In the genomic region with DNA sequence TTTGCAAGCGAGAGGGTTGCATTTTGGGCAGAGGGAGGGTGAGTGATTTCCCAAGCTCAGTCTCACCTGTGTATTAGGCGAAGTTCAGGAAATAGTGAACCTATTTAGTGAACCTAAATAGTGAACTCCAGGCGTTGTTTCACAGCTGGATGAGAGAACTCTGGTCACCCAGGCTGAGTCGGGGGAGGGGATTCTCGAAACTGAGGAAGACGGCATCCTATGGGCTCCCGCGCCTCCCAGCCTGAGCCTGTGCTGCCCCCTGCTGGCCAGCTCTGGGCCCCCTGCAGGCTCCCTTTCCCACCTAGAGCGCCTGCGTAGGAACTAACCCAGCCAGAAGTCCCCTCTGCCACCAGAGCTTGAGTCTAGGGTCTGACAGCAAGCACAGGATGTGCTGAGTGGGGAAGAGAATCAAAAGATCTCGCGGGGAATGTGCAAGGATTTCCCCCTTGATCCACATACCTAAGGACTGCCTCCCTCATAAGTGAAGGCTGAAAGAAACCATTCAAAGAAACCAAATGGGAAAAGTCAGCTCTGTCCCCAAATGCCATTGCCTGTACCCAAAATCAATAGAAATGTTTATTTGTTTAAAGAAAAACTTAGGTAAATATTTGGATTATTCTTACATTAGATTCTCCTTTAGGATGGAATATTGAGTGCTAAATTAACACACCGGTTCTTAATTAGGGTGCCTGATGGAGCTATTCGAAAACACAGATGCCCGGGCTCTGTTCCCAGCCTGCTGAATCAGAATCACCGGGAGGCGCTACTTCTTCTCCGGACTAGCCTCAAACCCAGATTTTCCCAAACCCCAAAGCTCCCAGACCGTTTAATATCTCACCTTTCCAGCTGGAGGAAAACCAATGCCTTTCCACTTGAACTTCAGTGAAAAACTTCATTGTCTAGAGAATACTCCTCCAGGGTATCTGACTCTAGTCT, we compare ENCODE assay signal across 8 cellular contexts. TPM values are rescaled to one million over a fixed set of nuclear protein-coding genes. Genes with fewer than 3 reads are reported as not detected.
A peak's percentile ranks its signal among the peaks of the same experiment; 100 is the strongest.
DNase-seq lines count a peak whose midpoint lies in the region; ATAC-seq and TF ChIP-seq lines count a peak whose summit lies in the region.

No MANE protein-coding gene starts in this region.

- no peaks in the 10 kb centered on the region for H3K36me3 ChIP-seq in body of pancreas (replicated peaks in 1 of 2; ENCODE audit: insufficient read depth in 1 of 2, low read depth in 2 of 2)

- DNase-seq in DMS153 treated with DMSO at 0.1 percent for 48 hours (lab: John Stamatoyannopoulos, UW; ENCODE audit: unreplicated experiment), result peak; percentile 68
- DNase-seq in HCEC 1CT, result peak; percentile 25
- DNase-seq in NCI-H1105 (lab: John Stamatoyannopoulos, UW), result peak; percentile 64
- peak; percentile 64 for DNase-seq in UCSD-AML1 (lab: John Stamatoyannopoulos, UW; ENCODE audit: unreplicated experiment)
- DNase-seq in body of pancreas, result peak; percentile 75 to 85 (median 80)
- DNase-seq in inferior parietal cortex (ENCODE audit: extremely low spot score), result peak; percentile 69
- peak; percentile 70 to 82 for DNase-seq in stimulated activated CD4-positive, alpha-beta T cell treated with anti-CD3 and anti-CD28 coated beads, Interleukin-1b, Interleukin-23, amount 100 ng/mL, for 4 hours (ENCODE audit: low read depth in 2 of 2)

- no peak overlapping the region for H3K4me3 ChIP-seq in body of pancreas

- ATAC-seq in body of pancreas (peak; percentile 96), HG02870 (IDR thresholded peaks at IDR 0.05; ENCODE audit: unreplicated experiment) (no peak)

- intact Hi-C loops in body of pancreas (cut with DNase I), result no loop called here

- H3K27ac ChIP-seq in body of pancreas, result no peak overlapping the region

- WGBS in body of pancreas, 2 donors, result 4% methylated on average over 19 of the region's 19 CpGs

- peaks cover 10% of the 10 kb centered on the region for H3K4me1 ChIP-seq in body of pancreas

- TF ChIP-seq POLR2A in body of pancreas (IDR thresholded peaks at IDR 0.05), result no peak

- H3K27me3 ChIP-seq in body of pancreas, result no peaks in the 10 kb centered on the region

- TF ChIP-seq CTCF in body of pancreas (IDR thresholded peaks at IDR 0.05), result peak; percentile 88 to 98 (median 92)

- H3K9me3 ChIP-seq in body of pancreas, result no peaks in the 10 kb centered on the region

RNA-seq across cellular contexts. Expression of a gene that starts 14.8 kb away (rescaled TPM):
- total RNA-seq in body of pancreas, result 10 to 100 TPM; 14.5 to 58.7 TPM

RNA-seq across cellular contexts. Expression of a gene that starts 34.3 kb away (rescaled TPM):
- not detected for total RNA-seq in body of pancreas

Comparison
In these comparisons a context has a peak if more than half of its experiments do, and no peak if none do; other contexts are left out.
1. DNase-seq: peak in every context shown above with its lines; median percentile 80 in body of pancreas; 76 in stimulated activated CD4-positive, alpha-beta T cell treated with anti-CD3 and anti-CD28 coated beads, Interleukin-1b, Interleukin-23, amount 100 ng/mL, for 4 hours; 69 in inferior parietal cortex; 68 in DMS153 treated with DMSO at 0.1 percent for 48 hours; 64 in NCI-H1105; 64 in UCSD-AML1; 25 in HCEC 1CT.